8 cellular contexts compared by ENCODE assay signal in the genomic region with DNA sequence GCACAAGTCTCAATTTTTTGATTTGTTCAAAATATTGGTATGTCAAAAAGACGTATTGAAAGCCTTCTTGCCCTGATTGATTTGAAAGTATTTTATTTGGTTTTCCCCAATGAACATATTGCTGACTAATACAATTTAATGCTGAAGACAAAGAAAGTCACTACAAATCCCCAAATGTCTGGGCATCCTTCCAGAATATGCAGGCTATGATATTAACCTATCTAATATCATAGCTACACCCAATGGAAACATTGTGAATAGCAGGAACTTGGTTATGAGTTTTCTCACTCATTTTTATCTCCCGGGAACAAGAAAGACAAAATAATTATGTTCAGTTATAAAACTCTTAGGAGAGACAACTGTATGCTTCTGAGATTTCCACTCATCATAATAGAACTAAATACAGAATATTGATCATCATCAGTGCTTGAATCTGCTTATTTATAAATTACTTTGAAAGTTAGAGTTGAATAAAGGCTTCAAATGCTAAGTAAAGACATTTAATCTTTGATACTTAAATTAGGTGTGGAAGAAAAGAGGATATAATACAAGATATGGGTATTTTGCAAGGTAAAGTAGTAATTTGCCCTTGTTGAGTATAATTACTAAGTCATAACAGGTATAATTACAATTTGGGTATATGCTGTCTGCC.
DNase-seq lines count a peak whose midpoint lies in the region; ATAC-seq and TF ChIP-seq lines count a peak whose summit lies in the region.

No MANE protein-coding gene starts in this region.

- H3K9me3 Mint-ChIP-seq in activated T-cell treated with anti-CD3 and anti-CD28 coated beads, Interleukin-2, amount 50 U/mL, for 72 hours = peaks cover 0 to 2% of the 10 kb centered on the region in 2 donors

- no TSS peak for BruUV-seq in IMR-90 (replicated peaks; lab: Mats Ljungman, UMichigan)

- no peak overlapping the region for H3K18ac ChIP-seq in IMR-90 (ENCODE audit: low read depth, low read length)

- H3K9ac ChIP-seq in IMR-90 (ENCODE audit: low read depth, low read length) (no peak overlapping the region), adipocyte (ENCODE audit: low read length) (peak overlapping the region; percentile 30)

- no peak overlapping the region for H3K14ac ChIP-seq in IMR-90 (replicated peaks; ENCODE audit: low read depth, low read length)

- intact Hi-C loops in IMR-90 (cut with micrococcal nuclease) = loop anchor here (1.0 to 10.0 kb wide), 3 partner anchors 484 to 910 kb away; no protein-coding TSS in a partner anchor

- no peak overlapping the region for H2AK9ac ChIP-seq in IMR-90 (replicated peaks; ENCODE audit: low read depth, low read length, poor library complexity)

- H3K9me3 ChIP-seq in IMR-90 (ENCODE audit: control insufficient read depth, insufficient read depth, low read length) = no peaks in the 10 kb centered on the region
- no peaks in the 10 kb centered on the region for H3K9me3 ChIP-seq in adipocyte (ENCODE audit: control insufficient read depth, low read length)

- H2AFZ ChIP-seq in IMR-90 (replicated peaks; ENCODE audit: low read length, poor library complexity) = no peak overlapping the region

- H3K27me3 ChIP-seq in IMR-90 (ENCODE audit: control insufficient read depth, insufficient read depth, low read length) = no peaks in the 10 kb centered on the region
- no peaks in the 10 kb centered on the region for H3K27me3 ChIP-seq in adipocyte (replicated peaks; ENCODE audit: control insufficient read depth, insufficient read depth, low read length)

- H3K4me3 ChIP-seq in IMR-90 (ENCODE audit: insufficient read depth, low read depth, low read length) = no peak overlapping the region
- H3K4me3 ChIP-seq in adipocyte (ENCODE audit: low read length) = no peak overlapping the region

- in situ Hi-C loops in ACHN (cut with HindIII; ENCODE audit: low pct_ligation_motif_present, low pct_unique_long_range_greater_than_20kb, low sequenced_read_pairs) = no loop called here
- in situ Hi-C loops in IMR-90 (cut with MboI; ENCODE audit: low sequenced_read_pairs) = loop anchor here (10.0 kb wide), 2 partner anchors 480 to 850 kb away; a partner anchor contains a TSS

- no peak overlapping the region for H2BK15ac ChIP-seq in IMR-90 (ENCODE audit: low read depth, low read length)

- no peaks in the 10 kb centered on the region for H3K4me1 Mint-ChIP-seq in activated T-cell treated with anti-CD3 and anti-CD28 coated beads, Interleukin-2, amount 50 U/mL, for 72 hours (ENCODE audit: low read depth)

- peaks cover 10% of the 10 kb centered on the region for H3K27me3 Mint-ChIP-seq in activated T-cell treated with anti-CD3 and anti-CD28 coated beads, Interleukin-2, amount 50 U/mL, for 72 hours (ENCODE audit: low read depth)

- peaks cover 4 to 8% of the 10 kb centered on the region in 2 experiments; a peak in 2 of 4 replicates for H3K79me1 ChIP-seq in IMR-90 (ENCODE audit: low read depth in 1 of 2, low read length in 2 of 2)

- no peak overlapping the region for H4K5ac ChIP-seq in IMR-90 (ENCODE audit: low read depth, low read length)

- no peak overlapping the region for H2AK5ac ChIP-seq in IMR-90 (ENCODE audit: low read depth, low read length)

- H3K4me3 Mint-ChIP-seq in activated T-cell treated with anti-CD3 and anti-CD28 coated beads, Interleukin-2, amount 50 U/mL, for 72 hours = no peak overlapping the region

- TF ChIP-seq RAD21 in IMR-90 (IDR thresholded peaks at IDR 0.05; ENCODE audit: low read length) = peak; percentile 78

- no peak overlapping the region for H4K91ac ChIP-seq in IMR-90 (ENCODE audit: insufficient read depth, low read depth, low read length)

- no peak overlapping the region for H3K27ac Mint-ChIP-seq in activated T-cell treated with anti-CD3 and anti-CD28 coated beads, Interleukin-2, amount 50 U/mL, for 72 hours

- dilution Hi-C loops in IMR-90 (cut with HindIII; ENCODE audit: low sequenced_read_pairs, unreplicated experiment) = no loop called here

- no peak overlapping the region for H3K27ac ChIP-seq in IMR-90 (ENCODE audit: insufficient read depth, low read length)

- no peaks in the 10 kb centered on the region for H3K36me3 Mint-ChIP-seq in activated T-cell treated with anti-CD3 and anti-CD28 coated beads, Interleukin-2, amount 50 U/mL, for 72 hours (ENCODE audit: insufficient read depth in 2 of 2)

- TF ChIP-seq POLR2A in IMR-90 (IDR thresholded peaks at IDR 0.05; ENCODE audit: low read depth, low read length) = no peak

- CTCF ChIA-PET in IMR-90 (lab: Yijun Ruan, JAX) = no interaction called here

- WGBS in IMR-90 (ENCODE audit: extremely low coverage in 2 of 2, insufficient read length in 1 of 2), 2 experiments = no CpG with 5 or more reads among the region's 2 CpGs

- H3K9me1 ChIP-seq in IMR-90 (ENCODE audit: insufficient read depth, low read length) = 0 out of 2 replicates have a peak, but pooled peaks cover under 1% of the 10 kb centered on the region

- peak; percentile 57 for ATAC-seq in IMR-90 (ENCODE audit: low read depth)
- no peak for ATAC-seq in GM18858 (IDR thresholded peaks at IDR 0.05; ENCODE audit: unreplicated experiment)
- ATAC-seq in activated T-cell treated with anti-CD3 and anti-CD28 coated beads, Interleukin-2, amount 50 U/mL, for 72 hours (replicated peaks in 1 of 2) = no peak
- ATAC-seq in GM18517 (IDR thresholded peaks at IDR 0.05; ENCODE audit: unreplicated experiment) = no peak

- POLR2A ChIA-PET in IMR-90 (lab: Charles Lee; ENCODE audit: unreplicated experiment) = no interaction called here

- DNase-seq in ACHN (peak; percentile 42), IMR-90 (peak; percentile 89), adipocyte (ENCODE audit: low read depth) (peak; percentile 92), left kidney (ENCODE audit: low read depth, low spot score) (peak; percentile 60), islet precursor cell (no peak)
- DNase-seq in activated T-cell treated with anti-CD3 and anti-CD28 coated beads, Interleukin-2, amount 50 U/mL, for 72 hours = no peak

- no peak overlapping the region for H2BK20ac ChIP-seq in IMR-90 (ENCODE audit: low read depth, low read length)

- H3K4me2 ChIP-seq in IMR-90 (ENCODE audit: low read depth, low read length) = no peak overlapping the region

- H3K4ac ChIP-seq in IMR-90 (ENCODE audit: low read depth, low read length) = no peak overlapping the region

- peak; percentile 76 for TF ChIP-seq CTCF in IMR-90 (conservative IDR thresholded peaks at IDR 0.05; ENCODE audit: low read depth, low read length)

- H3K23ac ChIP-seq in IMR-90 (ENCODE audit: low read depth, low read length) = no peak overlapping the region

- H4K20me1 ChIP-seq in IMR-90 (ENCODE audit: insufficient read depth, low read length) = no peaks in the 10 kb centered on the region

- no peak overlapping the region for H4K8ac ChIP-seq in IMR-90 (ENCODE audit: low read depth in 2 of 2, low read length in 2 of 2)

- no peak overlapping the region for H3K56ac ChIP-seq in IMR-90 (ENCODE audit: extremely low read depth, insufficient read depth, low read length)

- H2BK120ac ChIP-seq in IMR-90 (ENCODE audit: low read depth, low read length) = no peak overlapping the region

- H3K36me3 ChIP-seq in IMR-90 (ENCODE audit: control insufficient read depth, insufficient read depth, low read length) = no peaks in the 10 kb centered on the region
- H3K36me3 ChIP-seq in adipocyte (ENCODE audit: control insufficient read depth, insufficient read depth, low read length, severe bottlenecking) = no peaks in the 10 kb centered on the region

- H2BK5ac ChIP-seq in IMR-90 (ENCODE audit: low read depth, low read length, poor library complexity, severe bottlenecking) = no peak overlapping the region

- H3K4me1 ChIP-seq in IMR-90 (ENCODE audit: control insufficient read depth, insufficient read depth, low read length) (peaks cover 2% of the 10 kb centered on the region), adipocyte (ENCODE audit: control insufficient read depth, insufficient read depth, low read length) (peaks cover 33% of the 10 kb centered on the region)

TF ChIP-seq in IMR-90, 13 proteins besides CTCF, POLR2A, EP300 and RAD21:
- TF ChIP-seq RCOR1 (IDR thresholded peaks at IDR 0.05; ENCODE audit: insufficient replicate concordance, low read length) = no peak
- no peak for TF ChIP-seq MXI1 (IDR thresholded peaks at IDR 0.05; ENCODE audit: borderline replicate concordance, low read depth, low read length)
- no peak for TF ChIP-seq BHLHE40 (IDR thresholded peaks at IDR 0.05; ENCODE audit: low read depth, low read length)
- TF ChIP-seq MAFK (IDR thresholded peaks at IDR 0.05; ENCODE audit: low read depth, low read length) = peak; percentile 97
- TF ChIP-seq SMC3 (IDR thresholded peaks at IDR 0.05; ENCODE audit: low read depth, low read length) = peak; percentile 56
- TF ChIP-seq CHD1 (IDR thresholded peaks at IDR 0.05; ENCODE audit: low read depth, low read length) = no peak
- no peak for TF ChIP-seq FOS (IDR thresholded peaks at IDR 0.05; ENCODE audit: low read depth, low read length)
TF ChIP-seq in IMR-90: peak in this region for 2.

Comparison
In these comparisons a context has a peak if more than half of its experiments do, and no peak if none do; other contexts are left out.
1. DNase-seq: peak in ACHN (single experiment), IMR-90 (single experiment), adipocyte (single experiment) and left kidney (single experiment); none in activated T-cell treated with anti-CD3 and anti-CD28 coated beads, Interleukin-2, amount 50 U/mL, for 72 hours (0 of 2) and islet precursor cell (single experiment).